ENCODE assay signal across 1 cellular context in the genomic region with DNA sequence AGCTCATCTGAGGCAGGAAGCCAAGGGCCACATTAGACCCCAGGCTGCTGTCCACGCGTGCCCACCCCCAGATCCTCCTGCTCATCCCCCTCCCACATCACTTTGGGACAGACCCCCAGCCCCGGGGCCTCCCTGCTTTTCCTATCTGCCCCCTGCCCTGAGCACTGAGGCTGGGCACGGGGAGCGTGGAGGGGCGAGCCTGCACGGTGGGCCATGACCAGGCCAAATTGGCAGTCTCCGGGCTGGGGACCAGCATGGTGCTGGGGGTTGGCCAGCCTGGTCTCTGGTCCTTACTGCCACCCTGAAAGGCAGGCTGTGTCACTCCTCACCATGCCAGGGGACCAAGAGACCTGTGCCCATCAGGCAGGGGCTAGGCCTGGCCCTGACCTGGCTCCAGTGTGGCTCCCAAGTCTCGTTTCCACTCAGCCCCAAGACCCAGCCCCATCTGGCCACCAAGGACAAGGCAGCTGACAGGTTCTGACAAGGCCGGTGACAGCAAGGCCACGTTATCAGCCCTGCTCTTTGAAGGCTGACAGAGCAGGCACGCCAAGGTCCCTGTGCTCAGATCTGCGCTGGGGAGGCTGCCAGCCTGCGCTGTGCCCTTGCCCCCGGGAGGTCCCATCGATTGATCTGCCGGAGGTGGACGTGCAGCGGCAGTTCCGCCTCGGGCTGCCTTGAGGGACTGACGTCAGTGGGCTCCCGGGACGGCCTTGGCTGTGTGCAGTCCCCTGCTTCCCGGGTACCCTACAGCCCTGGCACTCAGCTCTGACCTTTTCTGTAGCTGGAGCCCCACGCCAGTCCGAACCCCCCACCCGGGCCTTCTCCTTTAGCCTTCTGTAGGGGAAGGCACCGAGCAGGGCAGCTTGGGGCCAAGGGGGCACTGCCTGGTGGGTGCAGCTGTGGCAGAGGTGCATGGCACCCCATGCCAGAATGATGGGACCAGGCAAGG.
A peak's percentile ranks its signal among the peaks of the same experiment; 100 is the strongest.
TF ChIP-seq lines count a peak whose summit lies in the region.

No MANE protein-coding gene starts in this region.

TF ChIP-seq in HepG2, 621 proteins besides CTCF, POLR2A, EP300 and RAD21 (continued from another document and continues in another):
- TF ChIP-seq, protein P1, sequence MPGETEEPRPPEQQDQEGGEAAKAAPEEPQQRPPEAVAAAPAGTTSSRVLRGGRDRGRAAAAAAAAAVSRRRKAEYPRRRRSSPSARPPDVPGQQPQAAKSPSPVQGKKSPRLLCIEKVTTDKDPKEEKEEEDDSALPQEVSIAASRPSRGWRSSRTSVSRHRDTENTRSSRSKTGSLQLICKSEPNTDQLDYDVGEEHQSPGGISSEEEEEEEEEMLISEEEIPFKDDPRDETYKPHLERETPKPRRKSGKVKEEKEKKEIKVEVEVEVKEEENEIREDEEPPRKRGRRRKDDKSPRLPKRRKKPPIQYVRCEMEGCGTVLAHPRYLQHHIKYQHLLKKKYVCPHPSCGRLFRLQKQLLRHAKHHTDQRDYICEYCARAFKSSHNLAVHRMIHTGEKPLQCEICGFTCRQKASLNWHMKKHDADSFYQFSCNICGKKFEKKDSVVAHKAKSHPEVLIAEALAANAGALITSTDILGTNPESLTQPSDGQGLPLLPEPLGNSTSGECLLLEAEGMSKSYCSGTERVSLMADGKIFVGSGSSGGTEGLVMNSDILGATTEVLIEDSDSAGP (CRISPR knock-in tag; IDR thresholded peaks at IDR 0.05; ENCODE audit: borderline replicate concordance) = peak; percentile 90
- TF ChIP-seq POLR2AphosphoS2 (IDR thresholded peaks at IDR 0.05; ENCODE audit: low read depth, low read length) (no peak), GATAD2A (CRISPR knock-in tag; IDR thresholded peaks at IDR 0.05) (peak; percentile 98), CREB1 (IDR thresholded peaks at IDR 0.05) (peak; percentile 83), CREB1 (CRISPR knock-in tag; IDR thresholded peaks at IDR 0.05) (no peak), SRSF1 (optimal IDR thresholded peaks at IDR 0.05; ENCODE audit: low read depth, low read length) (peak; percentile 65), TOE1 (CRISPR knock-in tag; IDR thresholded peaks at IDR 0.05) (no peak), ZNF792 (CRISPR knock-in tag; IDR thresholded peaks at IDR 0.05) (peak; percentile 87), HHEX (CRISPR knock-in tag; IDR thresholded peaks at IDR 0.05) (no peak), MLLT10 (CRISPR knock-in tag; IDR thresholded peaks at IDR 0.05) (no peak), AHR (CRISPR knock-in tag; IDR thresholded peaks at IDR 0.05) (peak; percentile 93), ZNF7 (CRISPR knock-in tag; IDR thresholded peaks at IDR 0.05) (no peak), RBM39 (IDR thresholded peaks at IDR 0.05; ENCODE audit: low read depth, low read length, poor library complexity, severe bottlenecking) (no peak), NCOR1 (IDR thresholded peaks at IDR 0.05; ENCODE audit: borderline replicate concordance, low read length) (no peak), KMT2B (CRISPR knock-in tag; IDR thresholded peaks at IDR 0.05) (peak; percentile 59; the same call in 1 of the 2 replicates), HIVEP1 (CRISPR knock-in tag; IDR thresholded peaks at IDR 0.05) (peak; percentile 92), SRSF4 (IDR thresholded peaks at IDR 0.05; ENCODE audit: low read depth, low read length, poor library complexity, severe bottlenecking) (no peak), ZNF235 (CRISPR knock-in tag; IDR thresholded peaks at IDR 0.05; ENCODE audit: borderline replicate concordance) (peak; percentile 84; the same call in 1 of the 2 replicates), HNF4G (IDR thresholded peaks at IDR 0.05; ENCODE audit: borderline replicate concordance, low read depth, low read length) (no peak), HNF4G (CRISPR knock-in tag; IDR thresholded peaks at IDR 0.05; ENCODE audit: borderline replicate concordance, low read depth) (peak; percentile 85; the same call in 1 of the 2 replicates), ZNF12 (CRISPR knock-in tag; IDR thresholded peaks at IDR 0.05) (no peak), ZNF180 (CRISPR knock-in tag; IDR thresholded peaks at IDR 0.05; ENCODE audit: borderline replicate concordance, low read depth) (no peak), NR3C1 (CRISPR knock-in tag; IDR thresholded peaks at IDR 0.05) (no peak), ZNF207 (IDR thresholded peaks at IDR 0.05; ENCODE audit: borderline replicate concordance) (no peak), CREM (IDR thresholded peaks at IDR 0.05) (peak; percentile 94), CREM (CRISPR knock-in tag; IDR thresholded peaks at IDR 0.05) (no peak), KLF12 (CRISPR knock-in tag; IDR thresholded peaks at IDR 0.05; ENCODE audit: borderline replicate concordance) (no peak), ZNF563 (CRISPR knock-in tag; IDR thresholded peaks at IDR 0.05) (peak; percentile 53; the same call in 1 of the 2 replicates), CHD2 (IDR thresholded peaks at IDR 0.05; ENCODE audit: low read depth, low read length) (no peak), NCOA5 (CRISPR knock-in tag; IDR thresholded peaks at IDR 0.05) (no peak), HOXD1 (CRISPR knock-in tag; IDR thresholded peaks at IDR 0.05) (peak; percentile 59; the same call in 1 of the 2 replicates), ZNF3 (CRISPR knock-in tag; IDR thresholded peaks at IDR 0.05) (no peak), PCBP1 (IDR thresholded peaks at IDR 0.05; ENCODE audit: borderline replicate concordance, low read depth, low read length) (no peak), IKZF1 (IDR thresholded peaks at IDR 0.05) (no peak), ZNF343 (CRISPR knock-in tag; IDR thresholded peaks at IDR 0.05) (no peak), SMAD9 (CRISPR knock-in tag; IDR thresholded peaks at IDR 0.05) (peak; percentile 75; the same call in 1 of the 2 replicates), NFE2 (CRISPR knock-in tag; IDR thresholded peaks at IDR 0.05) (no peak), SIX1 (CRISPR knock-in tag; IDR thresholded peaks at IDR 0.05; ENCODE audit: borderline replicate concordance) (peak; percentile 38; the same call in 1 of the 2 replicates), ISL2 (CRISPR knock-in tag; IDR thresholded peaks at IDR 0.05) (peak; percentile 91), ZNF124 (CRISPR knock-in tag; IDR thresholded peaks at IDR 0.05) (0 out of 2 replicates have a peak, but pooled peaks have one; percentile 31), MAF1 (CRISPR knock-in tag; IDR thresholded peaks at IDR 0.05; ENCODE audit: borderline replicate concordance) (no peak)
- TF ChIP-seq, protein P2, sequence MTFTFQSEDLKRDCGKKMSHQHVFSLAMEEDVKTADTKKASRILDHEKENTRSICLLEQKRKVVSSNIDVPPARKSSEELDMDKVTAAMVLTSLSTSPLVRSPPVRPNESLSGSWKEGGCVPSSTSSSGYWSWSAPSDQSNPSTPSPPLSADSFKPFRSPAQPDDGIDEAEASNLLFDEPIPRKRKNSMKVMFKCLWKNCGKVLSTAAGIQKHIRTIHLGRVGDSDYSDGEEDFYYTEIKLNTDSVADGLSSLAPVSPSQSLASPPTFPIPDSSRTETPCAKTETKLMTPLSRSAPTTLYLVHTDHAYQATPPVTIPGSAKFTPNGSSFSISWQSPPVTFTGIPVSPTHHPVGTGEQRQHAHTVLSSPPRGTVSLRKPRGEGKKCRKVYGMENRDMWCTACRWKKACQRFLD (CRISPR knock-in tag; IDR thresholded peaks at IDR 0.05; ENCODE audit: borderline replicate concordance) = no peak
- TF ChIP-seq, protein P3, sequence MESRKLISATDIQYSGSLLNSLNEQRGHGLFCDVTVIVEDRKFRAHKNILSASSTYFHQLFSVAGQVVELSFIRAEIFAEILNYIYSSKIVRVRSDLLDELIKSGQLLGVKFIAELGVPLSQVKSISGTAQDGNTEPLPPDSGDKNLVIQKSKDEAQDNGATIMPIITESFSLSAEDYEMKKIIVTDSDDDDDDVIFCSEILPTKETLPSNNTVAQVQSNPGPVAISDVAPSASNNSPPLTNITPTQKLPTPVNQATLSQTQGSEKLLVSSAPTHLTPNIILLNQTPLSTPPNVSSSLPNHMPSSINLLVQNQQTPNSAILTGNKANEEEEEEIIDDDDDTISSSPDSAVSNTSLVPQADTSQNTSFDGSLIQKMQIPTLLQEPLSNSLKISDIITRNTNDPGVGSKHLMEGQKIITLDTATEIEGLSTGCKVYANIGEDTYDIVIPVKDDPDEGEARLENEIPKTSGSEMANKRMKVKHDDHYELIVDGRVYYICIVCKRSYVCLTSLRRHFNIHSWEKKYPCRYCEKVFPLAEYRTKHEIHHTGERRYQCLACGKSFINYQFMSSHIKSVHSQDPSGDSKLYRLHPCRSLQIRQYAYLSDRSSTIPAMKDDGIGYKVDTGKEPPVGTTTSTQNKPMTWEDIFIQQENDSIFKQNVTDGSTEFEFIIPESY (CRISPR knock-in tag; IDR thresholded peaks at IDR 0.05) = peak; percentile 83; the same call in 1 of the 2 replicates
- TF ChIP-seq, protein P4, sequence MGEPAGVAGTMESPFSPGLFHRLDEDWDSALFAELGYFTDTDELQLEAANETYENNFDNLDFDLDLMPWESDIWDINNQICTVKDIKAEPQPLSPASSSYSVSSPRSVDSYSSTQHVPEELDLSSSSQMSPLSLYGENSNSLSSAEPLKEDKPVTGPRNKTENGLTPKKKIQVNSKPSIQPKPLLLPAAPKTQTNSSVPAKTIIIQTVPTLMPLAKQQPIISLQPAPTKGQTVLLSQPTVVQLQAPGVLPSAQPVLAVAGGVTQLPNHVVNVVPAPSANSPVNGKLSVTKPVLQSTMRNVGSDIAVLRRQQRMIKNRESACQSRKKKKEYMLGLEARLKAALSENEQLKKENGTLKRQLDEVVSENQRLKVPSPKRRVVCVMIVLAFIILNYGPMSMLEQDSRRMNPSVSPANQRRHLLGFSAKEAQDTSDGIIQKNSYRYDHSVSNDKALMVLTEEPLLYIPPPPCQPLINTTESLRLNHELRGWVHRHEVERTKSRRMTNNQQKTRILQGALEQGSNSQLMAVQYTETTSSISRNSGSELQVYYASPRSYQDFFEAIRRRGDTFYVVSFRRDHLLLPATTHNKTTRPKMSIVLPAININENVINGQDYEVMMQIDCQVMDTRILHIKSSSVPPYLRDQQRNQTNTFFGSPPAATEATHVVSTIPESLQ (CRISPR knock-in tag; conservative IDR thresholded peaks at IDR 0.05) = no peak
- TF ChIP-seq, protein P5, sequence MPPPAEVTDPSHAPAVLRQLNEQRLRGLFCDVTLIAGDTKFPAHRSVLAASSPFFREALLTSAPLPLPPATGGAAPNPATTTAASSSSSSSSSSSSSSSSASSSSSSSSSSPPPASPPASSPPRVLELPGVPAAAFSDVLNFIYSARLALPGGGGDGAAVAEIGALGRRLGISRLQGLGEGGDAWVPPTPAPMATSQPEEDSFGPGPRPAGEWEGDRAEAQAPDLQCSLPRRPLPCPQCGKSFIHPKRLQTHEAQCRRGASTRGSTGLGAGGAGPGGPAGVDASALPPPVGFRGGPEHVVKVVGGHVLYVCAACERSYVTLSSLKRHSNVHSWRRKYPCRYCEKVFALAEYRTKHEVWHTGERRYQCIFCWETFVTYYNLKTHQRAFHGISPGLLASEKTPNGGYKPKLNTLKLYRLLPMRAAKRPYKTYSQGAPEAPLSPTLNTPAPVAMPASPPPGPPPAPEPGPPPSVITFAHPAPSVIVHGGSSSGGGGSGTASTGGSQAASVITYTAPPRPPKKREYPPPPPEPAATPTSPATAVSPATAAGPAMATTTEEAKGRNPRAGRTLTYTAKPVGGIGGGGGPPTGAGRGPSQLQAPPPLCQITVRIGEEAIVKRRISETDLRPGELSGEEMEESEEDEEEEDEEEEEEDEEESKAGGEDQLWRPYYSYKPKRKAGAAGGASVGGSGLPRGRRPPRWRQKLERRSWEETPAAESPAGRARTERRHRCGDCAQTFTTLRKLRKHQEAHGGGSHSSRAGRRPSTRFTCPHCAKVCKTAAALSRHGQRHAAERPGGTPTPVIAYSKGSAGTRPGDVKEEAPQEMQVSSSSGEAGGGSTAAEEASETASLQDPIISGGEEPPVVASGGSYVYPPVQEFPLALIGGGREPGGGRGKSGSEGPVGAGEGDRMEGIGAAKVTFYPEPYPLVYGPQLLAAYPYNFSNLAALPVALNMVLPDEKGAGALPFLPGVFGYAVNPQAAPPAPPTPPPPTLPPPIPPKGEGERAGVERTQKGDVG (CRISPR knock-in tag; IDR thresholded peaks at IDR 0.05; ENCODE audit: borderline replicate concordance) = 0 out of 2 replicates have a peak, but pooled peaks have one; percentile 80
- TF ChIP-seq, protein P6, sequence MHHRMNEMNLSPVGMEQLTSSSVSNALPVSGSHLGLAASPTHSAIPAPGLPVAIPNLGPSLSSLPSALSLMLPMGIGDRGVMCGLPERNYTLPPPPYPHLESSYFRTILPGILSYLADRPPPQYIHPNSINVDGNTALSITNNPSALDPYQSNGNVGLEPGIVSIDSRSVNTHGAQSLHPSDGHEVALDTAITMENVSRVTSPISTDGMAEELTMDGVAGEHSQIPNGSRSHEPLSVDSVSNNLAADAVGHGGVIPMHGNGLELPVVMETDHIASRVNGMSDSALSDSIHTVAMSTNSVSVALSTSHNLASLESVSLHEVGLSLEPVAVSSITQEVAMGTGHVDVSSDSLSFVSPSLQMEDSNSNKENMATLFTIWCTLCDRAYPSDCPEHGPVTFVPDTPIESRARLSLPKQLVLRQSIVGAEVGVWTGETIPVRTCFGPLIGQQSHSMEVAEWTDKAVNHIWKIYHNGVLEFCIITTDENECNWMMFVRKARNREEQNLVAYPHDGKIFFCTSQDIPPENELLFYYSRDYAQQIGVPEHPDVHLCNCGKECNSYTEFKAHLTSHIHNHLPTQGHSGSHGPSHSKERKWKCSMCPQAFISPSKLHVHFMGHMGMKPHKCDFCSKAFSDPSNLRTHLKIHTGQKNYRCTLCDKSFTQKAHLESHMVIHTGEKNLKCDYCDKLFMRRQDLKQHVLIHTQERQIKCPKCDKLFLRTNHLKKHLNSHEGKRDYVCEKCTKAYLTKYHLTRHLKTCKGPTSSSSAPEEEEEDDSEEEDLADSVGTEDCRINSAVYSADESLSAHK (CRISPR knock-in tag; IDR thresholded peaks at IDR 0.05; ENCODE audit: borderline replicate concordance) = no peak
- TF ChIP-seq, protein P7, sequence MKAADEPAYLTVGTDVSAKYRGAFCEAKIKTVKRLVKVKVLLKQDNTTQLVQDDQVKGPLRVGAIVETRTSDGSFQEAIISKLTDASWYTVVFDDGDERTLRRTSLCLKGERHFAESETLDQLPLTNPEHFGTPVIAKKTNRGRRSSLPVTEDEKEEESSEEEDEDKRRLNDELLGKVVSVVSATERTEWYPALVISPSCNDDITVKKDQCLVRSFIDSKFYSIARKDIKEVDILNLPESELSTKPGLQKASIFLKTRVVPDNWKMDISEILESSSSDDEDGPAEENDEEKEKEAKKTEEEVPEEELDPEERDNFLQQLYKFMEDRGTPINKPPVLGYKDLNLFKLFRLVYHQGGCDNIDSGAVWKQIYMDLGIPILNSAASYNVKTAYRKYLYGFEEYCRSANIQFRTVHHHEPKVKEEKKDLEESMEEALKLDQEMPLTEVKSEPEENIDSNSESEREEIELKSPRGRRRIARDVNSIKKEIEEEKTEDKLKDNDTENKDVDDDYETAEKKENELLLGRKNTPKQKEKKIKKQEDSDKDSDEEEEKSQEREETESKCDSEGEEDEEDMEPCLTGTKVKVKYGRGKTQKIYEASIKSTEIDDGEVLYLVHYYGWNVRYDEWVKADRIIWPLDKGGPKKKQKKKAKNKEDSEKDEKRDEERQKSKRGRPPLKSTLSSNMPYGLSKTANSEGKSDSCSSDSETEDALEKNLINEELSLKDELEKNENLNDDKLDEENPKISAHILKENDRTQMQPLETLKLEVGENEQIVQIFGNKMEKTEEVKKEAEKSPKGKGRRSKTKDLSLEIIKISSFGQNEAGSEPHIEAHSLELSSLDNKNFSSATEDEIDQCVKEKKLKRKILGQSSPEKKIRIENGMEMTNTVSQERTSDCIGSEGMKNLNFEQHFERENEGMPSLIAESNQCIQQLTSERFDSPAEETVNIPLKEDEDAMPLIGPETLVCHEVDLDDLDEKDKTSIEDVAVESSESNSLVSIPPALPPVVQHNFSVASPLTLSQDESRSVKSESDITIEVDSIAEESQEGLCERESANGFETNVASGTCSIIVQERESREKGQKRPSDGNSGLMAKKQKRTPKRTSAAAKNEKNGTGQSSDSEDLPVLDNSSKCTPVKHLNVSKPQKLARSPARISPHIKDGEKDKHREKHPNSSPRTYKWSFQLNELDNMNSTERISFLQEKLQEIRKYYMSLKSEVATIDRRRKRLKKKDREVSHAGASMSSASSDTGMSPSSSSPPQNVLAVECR (CRISPR knock-in tag; IDR thresholded peaks at IDR 0.05; ENCODE audit: borderline replicate concordance) = peak; percentile 70
